In the genomic region with DNA sequence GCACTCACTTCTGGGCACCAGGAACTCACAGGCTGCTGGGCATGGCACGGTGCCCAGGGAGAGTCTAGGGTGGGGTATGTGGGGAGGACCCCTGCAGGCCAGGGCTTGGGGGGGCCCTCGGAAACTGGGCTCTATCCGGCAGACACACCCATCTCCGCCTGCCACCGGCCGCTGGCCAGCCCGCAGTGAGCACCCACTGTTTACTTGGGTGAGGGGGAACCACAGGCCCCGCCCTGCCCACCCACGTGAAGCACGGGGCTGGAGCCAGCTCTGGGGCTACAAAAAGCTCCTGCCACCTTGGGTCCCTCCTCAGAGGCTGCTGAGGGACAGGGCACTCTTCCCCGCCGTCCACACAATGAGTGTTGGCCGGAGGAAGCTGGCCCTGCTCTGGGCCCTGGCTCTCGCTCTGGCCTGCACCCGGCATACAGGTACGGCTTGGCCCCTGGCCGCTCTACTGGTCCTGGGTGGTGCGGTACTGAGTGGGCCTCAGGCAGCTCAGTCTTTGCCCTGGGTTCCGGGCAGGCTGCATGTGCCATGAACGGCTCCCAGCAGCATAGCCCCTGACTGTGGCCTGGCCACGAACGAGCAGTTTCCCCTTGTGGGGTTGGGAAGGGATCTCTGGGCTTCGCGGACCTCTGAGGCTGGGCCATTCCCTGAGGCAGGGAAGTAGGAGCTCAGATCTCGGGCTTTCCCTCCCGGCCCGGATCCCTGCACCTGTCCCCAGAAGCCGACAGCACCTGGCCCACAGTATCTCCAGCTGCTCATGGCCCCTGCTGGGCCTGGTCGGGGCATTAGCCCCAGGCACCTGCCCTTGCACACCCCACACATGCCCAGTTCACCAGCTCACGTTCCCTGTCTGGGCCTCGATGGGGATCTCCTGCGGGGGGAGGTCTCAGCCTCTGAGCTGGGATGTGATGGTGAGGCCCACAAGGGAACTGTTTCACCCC, we compare ENCODE assay signal across 18 cellular contexts. TPM values are rescaled to one million over a fixed set of nuclear protein-coding genes. Genes with fewer than 3 reads are reported as not detected.
DNase-seq lines count a peak whose midpoint lies in the region; ATAC-seq and TF ChIP-seq lines count a peak whose summit lies in the region.
"Had no signal": no experiment of that assay in that cellular context is flagged by ENCODE, and none has a peak within 500 bp of the region (broad histone marks: within the 10 kb centered on the region; RNA-seq: fewer than 3 reads in every experiment).

MUC5AC (plus strand) TSS at position 309 of the 947 bp plus-strand sequence; CDS start at position 356, 47 bp downstream.

- 89% methylated on average over 23 of the region's 32 CpGs for WGBS in hepatocyte (ENCODE audit: low lambda C conversion rate, missing lambda C conversion rate)

- H3K79me2 ChIP-seq in hepatocyte = no peaks in the 10 kb centered on the region

- no peaks in the 10 kb centered on the region for H4K20me1 ChIP-seq in hepatocyte (ENCODE audit: insufficient read depth, poor library complexity, severe bottlenecking)

- no peaks in the 10 kb centered on the region for H3K36me3 ChIP-seq in right atrium auricular region
- no peaks in the 10 kb centered on the region for H3K36me3 ChIP-seq in hepatocyte (replicated peaks; ENCODE audit: insufficient read depth, low read depth)
- H3K36me3 ChIP-seq in effector memory CD4-positive, alpha-beta T cell (ENCODE audit: control insufficient read depth, insufficient read depth, low read length) = no peaks in the 10 kb centered on the region
- H3K36me3 ChIP-seq: BE2C, MG63 had no signal

- H3K4me1 Mint-ChIP-seq in type B pancreatic cell (ENCODE audit: unreplicated experiment) = no peaks in the 10 kb centered on the region
- H3K4me1 Mint-ChIP-seq: activated naive CD8-positive, alpha-beta T cell treated with anti-CD3 and anti-CD28 coated beads, Interleukin-2, amount 50 U/mL, for 24 hours had no signal

- no peaks in the 10 kb centered on the region for H3K9me3 ChIP-seq in right atrium auricular region
- no peaks in the 10 kb centered on the region for H3K9me3 ChIP-seq in hepatocyte (ENCODE audit: low read depth)
- no peaks in the 10 kb centered on the region for H3K9me3 ChIP-seq in effector memory CD4-positive, alpha-beta T cell (ENCODE audit: control insufficient read depth, low read length)
- H3K9me3 ChIP-seq: BE2C had no signal

- H3K27ac Mint-ChIP-seq in type B pancreatic cell = no peak within 1 kb of the TSS
- H3K27ac Mint-ChIP-seq: activated naive CD8-positive, alpha-beta T cell treated with anti-CD3 and anti-CD28 coated beads, Interleukin-2, amount 50 U/mL, for 24 hours had no signal

- H3K4me3 ChIP-seq in right atrium auricular region = no peak within 1 kb of the TSS
- H3K4me3 ChIP-seq in hepatocyte = no peak within 1 kb of the TSS
- H3K4me3 ChIP-seq in effector memory CD4-positive, alpha-beta T cell (ENCODE audit: insufficient read depth, low read depth, low read length, poor library complexity, severe bottlenecking) = no peak within 1 kb of the TSS
- H3K4me3 ChIP-seq: MG63 had no signal

- ATAC-seq in Right ventricle myocardium inferior = no peak
- ATAC-seq: activated naive CD8-positive, alpha-beta T cell treated with anti-CD3 and anti-CD28 coated beads, Interleukin-2, amount 50 U/mL, for 24 hours had no signal

- H3K27me3 ChIP-seq in right atrium auricular region (no peaks in the 10 kb centered on the region), hepatocyte (no peaks in the 10 kb centered on the region)
- H3K27me3 ChIP-seq in effector memory CD4-positive, alpha-beta T cell (replicated peaks; ENCODE audit: control insufficient read depth, insufficient read depth, low read length, poor library complexity, severe bottlenecking) = no peaks in the 10 kb centered on the region
- H3K27me3 ChIP-seq: BE2C, MG63 had no signal

- H3K27me3 Mint-ChIP-seq in type B pancreatic cell = no peaks in the 10 kb centered on the region
- H3K27me3 Mint-ChIP-seq: activated naive CD8-positive, alpha-beta T cell treated with anti-CD3 and anti-CD28 coated beads, Interleukin-2, amount 50 U/mL, for 24 hours had no signal

- no peak within 1 kb of the TSS for H3K27ac ChIP-seq in right atrium auricular region
- H3K27ac ChIP-seq in hepatocyte = no peak within 1 kb of the TSS
- no peak within 1 kb of the TSS for H3K27ac ChIP-seq in effector memory CD4-positive, alpha-beta T cell (ENCODE audit: insufficient read depth, low read length, poor library complexity, severe bottlenecking)
- H3K27ac ChIP-seq: VCaP had no signal

- no peaks in the 10 kb centered on the region for H3K9me2 ChIP-seq in hepatocyte (replicated peaks; ENCODE audit: insufficient read depth)

- TF ChIP-seq CTCF in right atrium auricular region (IDR thresholded peaks at IDR 0.05) (no peak), hepatocyte (IDR thresholded peaks at IDR 0.05; ENCODE audit: poor library complexity) (no peak), type B pancreatic cell (conservative IDR thresholded peaks at IDR 0.05) (no peak)

- no peaks in the 10 kb centered on the region for H3K9me3 Mint-ChIP-seq in type B pancreatic cell
- H3K9me3 Mint-ChIP-seq: activated naive CD8-positive, alpha-beta T cell treated with anti-CD3 and anti-CD28 coated beads, Interleukin-2, amount 50 U/mL, for 24 hours had no signal

- peak; percentile 63 for DNase-seq in Right ventricle myocardium inferior (ENCODE audit: missing footprints)
- no peak for DNase-seq in right atrium auricular region (ENCODE audit: low spot score)
- DNase-seq in NCI-H146 (lab: John Stamatoyannopoulos, UW) = peak; percentile 50
- DNase-seq in hepatocyte (ENCODE audit: low spot score) = peak; percentile 2
- peak; percentile 67 for DNase-seq in type B pancreatic cell (ENCODE audit: extremely low spot score, unreplicated experiment)
- no peak for DNase-seq in effector memory CD4-positive, alpha-beta T cell
- no peak for DNase-seq in COLO829 (ENCODE audit: low spot score)
- no peak for DNase-seq in stimulated activated CD4-positive, alpha-beta T cell treated with anti-CD3 and anti-CD28 coated beads, Interleukin-12 subunit alpha, Interleukin-12 subunit beta, amount 100 ng/mL, for 4 hours
- DNase-seq: activated naive CD8-positive, alpha-beta T cell treated with anti-CD3 and anti-CD28 coated beads, Interleukin-2, amount 50 U/mL, for 24 hours; DND-41; MG63; midbrain; NCI-H2081 treated with DMSO at 0.1 percent for 48 hours had no signal

- H3K4me1 ChIP-seq in right atrium auricular region (no peaks in the 10 kb centered on the region), hepatocyte (ENCODE audit: insufficient read depth) (peaks cover 6% of the 10 kb centered on the region)
- H3K4me1 ChIP-seq in effector memory CD4-positive, alpha-beta T cell (ENCODE audit: control insufficient read depth, insufficient read depth, low read length, poor library complexity, severe bottlenecking) = no peaks in the 10 kb centered on the region
- H3K4me1 ChIP-seq: BE2C had no signal

- no peak within 1 kb of the TSS for H3K4me2 ChIP-seq in hepatocyte

- H3K4me3 Mint-ChIP-seq in type B pancreatic cell = no peak within 1 kb of the TSS
- H3K4me3 Mint-ChIP-seq: activated naive CD8-positive, alpha-beta T cell treated with anti-CD3 and anti-CD28 coated beads, Interleukin-2, amount 50 U/mL, for 24 hours had no signal

- no peak within 1 kb of the TSS for H2AFZ ChIP-seq in hepatocyte

- intact Hi-C loops in Right ventricle myocardium inferior (cut with DNase I) = no loop called here

- H3K36me3 Mint-ChIP-seq in type B pancreatic cell = no peaks in the 10 kb centered on the region

RNA-seq across cellular contexts. Expression of gene MUC5AC, which starts in this region (rescaled TPM):
- not detected for total RNA-seq in Right ventricle myocardium inferior
- not detected for total RNA-seq in right atrium auricular region
- under 0.01 and 0.07 TPM in 2 replicates for total RNA-seq in hepatocyte
- 0.02 and 0.08 TPM in 2 replicates for polyA plus RNA-seq in hepatocyte
- 0.10 and 1.4 TPM in 2 replicates for total RNA-seq in type B pancreatic cell (ENCODE audit: low replicate concordance)
- total RNA-seq: frontal cortex, osteocyte, subcutaneous adipose tissue had no signal

Comparison
In these comparisons a context has a peak if more than half of its experiments do, and no peak if none do; other contexts are left out.
1. Peak in DNase-seq in Right ventricle myocardium inferior; RNA of the gene not detected or under 1 TPM.
2. Peak in DNase-seq in hepatocyte; RNA of the gene not detected or under 1 TPM.
3. DNase-seq: peak in NCI-H146 (single experiment) and type B pancreatic cell (single experiment); none in right atrium auricular region (single experiment), effector memory CD4-positive, alpha-beta T cell (0 of 3), COLO829 (single experiment) and stimulated activated CD4-positive, alpha-beta T cell treated with anti-CD3 and anti-CD28 coated beads, Interleukin-12 subunit alpha, Interleukin-12 subunit beta, amount 100 ng/mL, for 4 hours (single experiment).